ENCODE assay signal across 3 cellular contexts in the genomic region with DNA sequence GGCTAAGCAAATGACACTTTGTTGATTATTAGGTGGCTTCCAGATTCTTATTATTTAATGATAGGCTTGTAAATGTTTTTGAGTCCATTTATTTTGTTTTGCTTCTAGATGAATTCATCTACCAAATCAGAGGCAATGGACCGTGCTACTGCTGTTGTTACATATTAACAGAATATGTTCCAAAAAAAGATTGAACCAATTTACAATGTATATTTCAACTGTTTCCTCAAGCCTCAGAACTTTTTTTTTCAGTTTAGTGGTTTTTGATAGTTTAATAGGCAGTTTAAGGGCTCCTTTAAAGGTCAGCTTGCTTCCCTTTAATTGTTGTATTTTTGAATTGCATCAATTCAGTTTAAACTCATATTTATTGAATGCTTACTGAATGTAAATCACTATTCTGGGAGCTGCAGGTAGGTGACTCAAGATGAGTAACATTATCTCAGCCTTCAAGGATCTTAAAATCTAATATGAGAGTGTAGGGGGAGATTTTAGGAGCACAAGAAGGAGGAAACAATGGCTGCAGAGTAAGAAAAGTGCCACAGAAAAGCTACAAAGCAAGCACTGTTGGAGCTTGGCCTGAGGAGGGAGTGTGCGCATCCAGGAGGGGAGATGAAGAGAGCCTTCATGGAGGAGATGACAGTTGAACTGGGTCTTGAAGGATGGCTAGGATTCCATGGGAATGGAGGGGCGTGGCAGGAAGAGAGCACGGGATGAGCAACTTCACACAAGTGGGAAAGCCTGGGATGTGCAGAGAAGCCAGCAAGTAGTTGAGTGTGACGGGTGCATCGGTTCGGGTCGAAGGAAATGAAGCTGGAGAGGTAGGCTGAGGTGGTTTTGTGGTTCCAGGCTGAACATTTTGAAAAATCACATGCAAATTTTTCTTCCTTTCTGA.
TF ChIP-seq lines count a peak whose summit lies in the region.

No MANE protein-coding gene starts in this region.

TF ChIP-seq in GM23338, 12 proteins besides CTCF, POLR2A, EP300 and RAD21:
- TF ChIP-seq STAT1 (IDR thresholded peaks at IDR 0.05; ENCODE audit: unreplicated experiment) = no peak
- TF ChIP-seq JUNB (IDR thresholded peaks at IDR 0.05; ENCODE audit: unreplicated experiment) = no peak

TF ChIP-seq in WTC11, 78 proteins besides CTCF, POLR2A, EP300 and RAD21:
- no peak for TF ChIP-seq ZNF263 (CRISPR knock-in tag; IDR thresholded peaks at IDR 0.05; ENCODE audit: low read depth)
- peak; percentile 74; the same call in 1 of the 2 replicates for TF ChIP-seq ZNF121 (CRISPR knock-in tag; IDR thresholded peaks at IDR 0.05)

TF ChIP-seq in HepG2, 621 proteins besides CTCF, POLR2A, EP300 and RAD21:
- TF ChIP-seq ZNF660 (CRISPR knock-in tag; IDR thresholded peaks at IDR 0.05; ENCODE audit: borderline replicate concordance, low read depth) (no peak), EEA1 (CRISPR knock-in tag; IDR thresholded peaks at IDR 0.05; ENCODE audit: borderline replicate concordance) (no peak), ZNF564 (CRISPR knock-in tag; IDR thresholded peaks at IDR 0.05) (no peak), KLF16 (CRISPR knock-in tag; IDR thresholded peaks at IDR 0.05) (no peak), ZMYM4 (CRISPR knock-in tag; IDR thresholded peaks at IDR 0.05) (no peak), POLR2AphosphoS5 (IDR thresholded peaks at IDR 0.05; ENCODE audit: low read depth, low read length) (no peak), ZFYVE20 (CRISPR knock-in tag; IDR thresholded peaks at IDR 0.05; ENCODE audit: borderline replicate concordance, low read depth) (no peak), ZNF761 (CRISPR knock-in tag; conservative IDR thresholded peaks at IDR 0.05) (no peak), NFRKB (IDR thresholded peaks at IDR 0.05) (no peak)
